In the genomic region with DNA sequence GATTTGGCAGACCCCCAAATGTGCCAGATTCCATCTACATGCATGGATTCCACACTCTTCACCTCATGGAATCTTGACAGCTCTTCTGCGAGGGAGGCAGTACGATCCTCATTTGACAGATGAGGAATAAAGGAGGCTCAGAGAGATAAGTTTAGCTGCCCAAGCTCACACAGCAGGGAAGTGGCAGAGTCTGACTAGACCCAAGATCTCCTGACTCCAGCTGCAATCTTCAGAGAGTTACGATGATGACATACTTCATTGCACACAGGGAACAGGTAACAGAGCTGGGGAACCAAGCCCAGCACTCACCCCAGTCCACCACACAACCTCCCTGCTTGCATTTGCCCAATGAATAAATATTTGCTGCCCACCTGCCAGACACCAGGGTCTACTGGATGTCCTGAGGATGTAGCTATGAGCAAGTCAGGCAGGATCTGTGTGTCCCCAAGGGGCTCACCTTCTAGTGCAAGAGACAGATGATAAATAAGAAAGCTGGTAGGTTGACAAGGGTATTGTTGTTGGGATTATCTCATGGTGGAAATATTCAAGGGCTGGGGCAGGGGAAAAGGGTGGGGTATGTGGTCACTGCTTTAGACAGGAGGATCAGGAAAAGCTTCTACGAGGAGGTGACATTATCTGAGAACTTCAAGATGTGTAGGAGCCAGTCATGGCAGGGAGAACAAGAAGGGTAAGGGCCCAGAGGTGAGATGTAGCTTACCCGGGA, we compare ENCODE assay signal across 20 cellular contexts. TPM values are rescaled to one million over a fixed set of nuclear protein-coding genes. Genes with fewer than 3 reads are reported as not detected.
DNase-seq lines count a peak whose midpoint lies in the region; ATAC-seq and TF ChIP-seq lines count a peak whose summit lies in the region.
"Had no signal": no experiment of that assay in that cellular context is flagged by ENCODE, and none has a peak within 500 bp of the region (broad histone marks: within the 10 kb centered on the region; RNA-seq: fewer than 3 reads in every experiment).

No MANE protein-coding gene starts in this region.

- peaks cover 14% of the 10 kb centered on the region for H3K4me1 Mint-ChIP-seq in osteocyte (ENCODE audit: unreplicated experiment)
- H3K4me1 Mint-ChIP-seq: activated CD4-positive, alpha-beta memory T cell treated with anti-CD3 and anti-CD28 coated beads, Interleukin-2, amount 10 ng/mL, durations not matched to agents 7 days and 5 days; activated naive CD4-positive, alpha-beta T cell treated with anti-CD3 and anti-CD28 coated beads, Interleukin-2, amount 10 ng/mL, durations not matched to agents 7 days and 5 days; T-cell had no signal

- no peak overlapping the region for H3K27ac Mint-ChIP-seq in osteocyte (ENCODE audit: unreplicated experiment)
- H3K27ac Mint-ChIP-seq: activated CD4-positive, alpha-beta memory T cell treated with anti-CD3 and anti-CD28 coated beads, Interleukin-2, amount 10 ng/mL, durations not matched to agents 7 days and 5 days; activated naive CD4-positive, alpha-beta T cell treated with anti-CD3 and anti-CD28 coated beads, Interleukin-2, amount 10 ng/mL, durations not matched to agents 7 days and 5 days; activated T-cell treated with anti-CD3 and anti-CD28 coated beads, Interleukin-2, amount 50 U/mL, for 24 hours; stimulated activated naive B cell treated with anti-CD40 and anti-IgM and Interleukin-4, amounts not matched to agents 10 μg/mL and 1 μg/mL and 100 μg/mL, for 72 hours; T-cell had no signal

- TF ChIP-seq CTCF in choroid plexus epithelial cell (conservative IDR thresholded peaks at IDR 0.05; ENCODE audit: low read depth, low read length), result no peak
- no peak for TF ChIP-seq CTCF in mucosa of descending colon (IDR thresholded peaks at IDR 0.05)
- no peak for TF ChIP-seq CTCF in osteocyte (IDR thresholded peaks at IDR 0.05)

- H3K4me1 ChIP-seq in mucosa of descending colon (ENCODE audit: low read depth), result peaks cover 16% of the 10 kb centered on the region

- DNase-seq in A172 (ENCODE audit: low spot score), result peak; percentile 32
- peak; percentile 6 for DNase-seq in HT-29 (ENCODE audit: low spot score)
- peak; percentile 18 for DNase-seq in choroid plexus epithelial cell (ENCODE audit: low read depth)
- peak in 1 of 3 donors; percentile 25 for DNase-seq in mucosa of descending colon
- no peak for DNase-seq in substantia nigra (lab: John Stamatoyannopoulos, UW)
- DNase-seq in osteocyte (ENCODE audit: extremely low spot score, unreplicated experiment), result no peak
- no peak for DNase-seq in GM19240 (ENCODE audit: insufficient read length, low spot score)
- DNase-seq: activated CD4-positive, alpha-beta memory T cell treated with anti-CD3 and anti-CD28 coated beads, Interleukin-2, amount 10 ng/mL, durations not matched to agents 7 days and 5 days; activated naive CD4-positive, alpha-beta T cell treated with anti-CD3 and anti-CD28 coated beads, Interleukin-2, amount 10 ng/mL, durations not matched to agents 7 days and 5 days; activated T-cell treated with anti-CD3 and anti-CD28 coated beads, Interleukin-2, amount 50 U/mL, for 24 hours; esophagus squamous epithelium; GOT3; MM.1S; NCI-H1694; NCI-H446; retina; stimulated activated naive B cell treated with anti-CD40 and anti-IgM and Interleukin-4, amounts not matched to agents 10 μg/mL and 1 μg/mL and 100 μg/mL, for 72 hours; T-cell had no signal

- H3K27ac ChIP-seq in substantia nigra (ENCODE audit: low read depth, low read length, poor library complexity, severe bottlenecking), result no peak overlapping the region
- H3K27ac ChIP-seq: esophagus squamous epithelium had no signal

- no peaks in the 10 kb centered on the region for H3K27me3 Mint-ChIP-seq in osteocyte (ENCODE audit: unreplicated experiment)
- H3K27me3 Mint-ChIP-seq: activated CD4-positive, alpha-beta memory T cell treated with anti-CD3 and anti-CD28 coated beads, Interleukin-2, amount 10 ng/mL, durations not matched to agents 7 days and 5 days had no signal

- peak; percentile 10 for ATAC-seq in mucosa of descending colon
- no peak for ATAC-seq in HG03469 (IDR thresholded peaks at IDR 0.05; ENCODE audit: unreplicated experiment)
- ATAC-seq: stimulated activated naive B cell treated with anti-CD40 and anti-IgM and Interleukin-4, amounts not matched to agents 10 μg/mL and 1 μg/mL and 100 μg/mL, for 72 hours; T-cell had no signal

- H3K4me3 ChIP-seq in choroid plexus epithelial cell (ENCODE audit: low read depth, low read length) (no peak overlapping the region), mucosa of descending colon (no peak overlapping the region)
- H3K4me3 ChIP-seq: esophagus squamous epithelium had no signal

- intact Hi-C loops in mucosa of descending colon (cut with DNase I, micrococcal nuclease), result no loop called here

- no peaks in the 10 kb centered on the region for H3K36me3 Mint-ChIP-seq in osteocyte (ENCODE audit: unreplicated experiment)
- H3K36me3 Mint-ChIP-seq: activated naive CD4-positive, alpha-beta T cell treated with anti-CD3 and anti-CD28 coated beads, Interleukin-2, amount 10 ng/mL, durations not matched to agents 7 days and 5 days; stimulated activated naive B cell treated with anti-CD40 and anti-IgM and Interleukin-4, amounts not matched to agents 10 μg/mL and 1 μg/mL and 100 μg/mL, for 72 hours; T-cell had no signal

- no peaks in the 10 kb centered on the region for H3K9me3 ChIP-seq in mucosa of descending colon
- H3K9me3 ChIP-seq: esophagus squamous epithelium had no signal

- H3K4me3 Mint-ChIP-seq in osteocyte (ENCODE audit: unreplicated experiment), result no peak overlapping the region
- H3K4me3 Mint-ChIP-seq: activated CD4-positive, alpha-beta memory T cell treated with anti-CD3 and anti-CD28 coated beads, Interleukin-2, amount 10 ng/mL, durations not matched to agents 7 days and 5 days; activated naive CD4-positive, alpha-beta T cell treated with anti-CD3 and anti-CD28 coated beads, Interleukin-2, amount 10 ng/mL, durations not matched to agents 7 days and 5 days; activated T-cell treated with anti-CD3 and anti-CD28 coated beads, Interleukin-2, amount 50 U/mL, for 24 hours; neural crest cell; stimulated activated naive B cell treated with anti-CD40 and anti-IgM and Interleukin-4, amounts not matched to agents 10 μg/mL and 1 μg/mL and 100 μg/mL, for 72 hours; T-cell had no signal

- no peaks in the 10 kb centered on the region for H3K9me3 Mint-ChIP-seq in osteocyte (ENCODE audit: unreplicated experiment)
- H3K9me3 Mint-ChIP-seq: activated CD4-positive, alpha-beta memory T cell treated with anti-CD3 and anti-CD28 coated beads, Interleukin-2, amount 10 ng/mL, durations not matched to agents 7 days and 5 days; activated naive CD4-positive, alpha-beta T cell treated with anti-CD3 and anti-CD28 coated beads, Interleukin-2, amount 10 ng/mL, durations not matched to agents 7 days and 5 days; activated T-cell treated with anti-CD3 and anti-CD28 coated beads, Interleukin-2, amount 50 U/mL, for 24 hours; neural crest cell; stimulated activated naive B cell treated with anti-CD40 and anti-IgM and Interleukin-4, amounts not matched to agents 10 μg/mL and 1 μg/mL and 100 μg/mL, for 72 hours; T-cell had no signal

- H3K36me3 ChIP-seq in mucosa of descending colon (ENCODE audit: low read depth), result no peaks in the 10 kb centered on the region
- H3K36me3 ChIP-seq: esophagus squamous epithelium had no signal

RNA-seq across cellular contexts. Expression of gene CPEB4, which starts 28.7 kb away (rescaled TPM):
- 24.8 and 25.9 TPM in 2 replicates for total RNA-seq in A172 (2014; rRNA removed; shearing (Covaris generic))
- 7.0 and 7.2 TPM in 2 replicates for total RNA-seq in HT-29 (2014; rRNA removed; shearing (Covaris generic))
- total RNA-seq in mucosa of descending colon, result 10 to 100 TPM; 31.8 to 51.3 (median 32.1) TPM
- 37.6 and 38.6 TPM in 2 replicates for total RNA-seq in osteocyte

Comparison
In these comparisons a context has a peak if more than half of its experiments do, and no peak if none do; other contexts are left out.
1. DNase-seq: peak in A172 (single experiment), HT-29 (single experiment) and choroid plexus epithelial cell (single experiment); none in substantia nigra (0 of 49), osteocyte (single experiment) and GM19240 (single experiment).